8 cellular contexts compared by ENCODE assay signal in genomic region chr17:75456417-75457046, GRCh38. TPM values are rescaled to one million over a fixed set of nuclear protein-coding genes. Genes with fewer than 3 reads are reported as not detected.
DNase-seq lines count a peak whose midpoint lies in the region; ATAC-seq and TF ChIP-seq lines count a peak whose summit lies in the region.

TMEM94 (plus strand) TSS chr17:75456635; CDS start chr17:75471906, 15,271 bp downstream.

- H3K36me3 Mint-ChIP-seq in CD4-positive, alpha-beta memory T cell, result peaks cover 4 to 5% of the 10 kb centered on the region in 2 donors

- WGBS in lung, 2 donors, result 0% methylated on average over 33 of the region's 33 CpGs

- H3K27ac ChIP-seq in CD4-positive, alpha-beta memory T cell (ENCODE audit: low read depth, low read length), result peak within 1 kb of the TSS; percentile 67
- H3K27ac ChIP-seq in lung (ENCODE audit: low read depth in 1 of 2, low read length in 1 of 2), result peak within 1 kb of the TSS; percentile 95 to 96

- peak within 1 kb of the TSS; percentile 90 to 98 (median 96) for H3K27ac Mint-ChIP-seq in CD4-positive, alpha-beta memory T cell

- no peaks in the 10 kb centered on the region for H3K9me3 Mint-ChIP-seq in CD4-positive, alpha-beta memory T cell

- H3K4me1 Mint-ChIP-seq in CD4-positive, alpha-beta memory T cell, result peaks cover 20 to 35% (median 30%) of the 10 kb centered on the region in 4 donors

- DNase-seq in CD4-positive, alpha-beta memory T cell, result peak; percentile 90 to 94 (median 92)
- DNase-seq in HS-27A (ENCODE audit: low read depth) (peak; percentile 79), NK-92 (lab: John Stamatoyannopoulos, UW; ENCODE audit: unreplicated experiment) (peak; percentile 44), lung (ENCODE audit: low spot score) (peak; percentile 95)
- peak; percentile 81 to 85 for DNase-seq in activated CD8-positive, alpha-beta memory T cell treated with anti-CD3 and anti-CD28 coated beads for 1 hour (ENCODE audit: extremely low read depth in 1 of 2, low read depth in 1 of 2)
- DNase-seq in effector CD8-positive, alpha-beta T cell (lab: John Stamatoyannopoulos, UW), result peak; percentile 87
- DNase-seq in stimulated activated CD4-positive, alpha-beta T cell treated with anti-CD3 and anti-CD28 coated beads, TNF-alpha, amount 100 ng/mL, for 4 hours (ENCODE audit: low read depth in 3 of 3), result peak; percentile 65 to 87 (median 82)

- no peaks in the 10 kb centered on the region for H3K36me3 ChIP-seq in CD4-positive, alpha-beta memory T cell (ENCODE audit: insufficient read depth, low read length)
- no peaks in the 10 kb centered on the region for H3K36me3 ChIP-seq in lung (ENCODE audit: control insufficient read depth in 2 of 2, insufficient read depth in 2 of 2, low read length in 2 of 2)

- no peaks in the 10 kb centered on the region for H3K27me3 ChIP-seq in CD4-positive, alpha-beta memory T cell (ENCODE audit: insufficient read depth, low read length)
- H3K27me3 ChIP-seq in lung (ENCODE audit: control insufficient read depth, insufficient read depth), result no peaks in the 10 kb centered on the region

- no peaks in the 10 kb centered on the region for H3K27me3 Mint-ChIP-seq in CD4-positive, alpha-beta memory T cell

- peak; percentile 90 for ATAC-seq in GM19463 (IDR thresholded peaks at IDR 0.05; ENCODE audit: unreplicated experiment)
- peak; percentile 97 for ATAC-seq in lung (ENCODE audit: insufficient read depth, low FRiP score)

- no peak for TF ChIP-seq CTCF in lung (IDR thresholded peaks at IDR 0.05; ENCODE audit: control extremely low read depth, extremely low read depth)

- POLR2A ChIA-PET in CD4-positive, alpha-beta memory T cell (lab: Charles Lee; ENCODE audit: partially characterized antibody), result interaction anchor here (0.7 to 2.7 kb wide), 27 partner anchors 9 to 469 kb away, joined by 3 to 26 read pairs (median 4); partner anchors contain the start of genes CASKIN2, CDR2L, GGA3 and GRB2

- H3K4me3 Mint-ChIP-seq in CD4-positive, alpha-beta memory T cell, result peak within 1 kb of the TSS; percentile 93 to 99 (median 95)

- no peaks in the 10 kb centered on the region for H3K9me3 ChIP-seq in CD4-positive, alpha-beta memory T cell (ENCODE audit: control insufficient read depth in 1 of 2, low read length in 2 of 2)
- no peaks in the 10 kb centered on the region for H3K9me3 ChIP-seq in lung (ENCODE audit: control insufficient read depth in 2 of 2, insufficient read depth in 1 of 2, low read length in 1 of 2)

- CTCF ChIA-PET in CD4-positive, alpha-beta memory T cell (lab: Charles Lee; ENCODE audit: partially characterized antibody), result interaction anchor here (0.6 to 3.6 kb wide), 13 partner anchors 22 to 496 kb away, joined by 3 to 25 read pairs (median 4); partner anchors contain the start of gene TSEN54

- intact Hi-C loops in CD4-positive, alpha-beta memory T cell (cut with micrococcal nuclease), result loop anchor here (1.0 kb wide), 2 partner anchors 30 to 61 kb away; no protein-coding TSS in a partner anchor

- H3K4me1 ChIP-seq in CD4-positive, alpha-beta memory T cell (ENCODE audit: insufficient read depth, low read length), result peaks cover 18% of the 10 kb centered on the region
- peaks cover 3 to 9% of the 10 kb centered on the region in 2 donors for H3K4me1 ChIP-seq in lung (ENCODE audit: control insufficient read depth in 2 of 2, insufficient read depth in 2 of 2, low read length in 2 of 2)

- H3K4me3 ChIP-seq in CD4-positive, alpha-beta memory T cell (ENCODE audit: low read length in 2 of 2), result peak within 1 kb of the TSS; percentile 94 to 95
- peak within 1 kb of the TSS; percentile 45 for H3K4me3 ChIP-seq in lung

RNA-seq across cellular contexts. Expression of gene TMEM94, which starts in this region (rescaled TPM):
- total RNA-seq in CD4-positive, alpha-beta memory T cell, result 100 to 1,000 TPM; 109 TPM
- 10 to 100 TPM in 1 of 2 donors, 1 to 10 TPM in 1; 3.9 to 18.0 TPM for polyA plus RNA-seq in CD4-positive, alpha-beta memory T cell
- total RNA-seq in lung, result 10 to 100 TPM; 60.2 to 82.3 TPM
- 10 to 100 TPM; 40.0 to 46.4 TPM for polyA plus RNA-seq in lung

Comparison
In these comparisons a context has a peak if more than half of its experiments do, and no peak if none do; other contexts are left out.
1. Peak in every context shown above with its lines: DNase-seq, ATAC-seq, H3K4me3 ChIP-seq and H3K27ac ChIP-seq.
2. DNase-seq: peak in every context shown above with its lines; median percentile 95 in lung; 92 in CD4-positive, alpha-beta memory T cell; 87 in effector CD8-positive, alpha-beta T cell; 83 in activated CD8-positive, alpha-beta memory T cell treated with anti-CD3 and anti-CD28 coated beads for 1 hour; 82 in stimulated activated CD4-positive, alpha-beta T cell treated with anti-CD3 and anti-CD28 coated beads, TNF-alpha, amount 100 ng/mL, for 4 hours; 79 in HS-27A; 44 in NK-92.